Comparison of ENCODE assay signal across 18 cellular contexts in genomic region chr6:44642345-44642744, GRCh38.
DNase-seq lines count a peak whose midpoint lies in the region; ATAC-seq and TF ChIP-seq lines count a peak whose summit lies in the region.
"Had no signal": no experiment of that assay in that cellular context is flagged by ENCODE, and none has a peak within 500 bp of the region (broad histone marks: within the 10 kb centered on the region; RNA-seq: fewer than 3 reads in every experiment).

No MANE protein-coding gene starts in this region.

- H3K9me3 Mint-ChIP-seq in T-helper 1 cell treated with Interleukin-12 subunit alpha and Interleukin-12 subunit beta and Interleukin-4 antibody, amounts not matched to agents 30 μg/mL and 1 μg/mL, for 36 hours: no peaks in the 10 kb centered on the region
- no peaks in the 10 kb centered on the region for H3K9me3 Mint-ChIP-seq in central memory CD8-positive, alpha-beta T cell

- TF ChIP-seq CTCF in GM13977 (IDR thresholded peaks at IDR 0.05; ENCODE audit: extremely low read depth, insufficient read depth, missing control alignments) (no peak), dorsolateral prefrontal cortex (IDR thresholded peaks at IDR 0.05 in 54 of 56, conservative IDR thresholded peaks at IDR 0.05 in 2 of 56; ENCODE audit: low read depth in 1 of 56, partially characterized antibody in 56 of 56) (no peak)

- ATAC-seq in central memory CD8-positive, alpha-beta T cell (replicated peaks; ENCODE audit: extremely low read depth, poor library complexity, severe bottlenecking): peak; percentile 28

- H3K27ac ChIP-seq in dorsolateral prefrontal cortex: no peak overlapping the region
- H3K27ac ChIP-seq: A549, esophagus muscularis mucosa, SJSA1 had no signal

- peak; percentile 20 for DNase-seq in activated CD4-positive, alpha-beta T cell treated with anti-CD3 and anti-CD28 coated beads for 48 hours
- DNase-seq in activated CD4-positive, alpha-beta T cell treated with anti-CD3 and anti-CD28 coated beads, Interleukin-2, amount 50 U/mL, for 1 hour: no peak
- DNase-seq in GM13977 (ENCODE audit: low spot score): peak; percentile 35
- no peak for DNase-seq in central memory CD8-positive, alpha-beta T cell (ENCODE audit: low spot score in 2 of 2)
- DNase-seq in dedifferentiated amniotic fluid mesenchymal stem cell (ENCODE audit: extremely low spot score): no peak
- no peak for DNase-seq in dorsolateral prefrontal cortex
- DNase-seq in cerebellum (ENCODE audit: low spot score): no peak
- DNase-seq: amygdala; caudate nucleus; effector CD8-positive, alpha-beta T cell; left cardiac atrium; mesenchymal stem cell; naive B cell; NCI-H2107 had no signal

- intact Hi-C loops in dorsolateral prefrontal cortex (cut with DNase I): no loop called here

- H3K4me1 Mint-ChIP-seq in T-helper 1 cell treated with Interleukin-12 subunit alpha and Interleukin-12 subunit beta and Interleukin-4 antibody, amounts not matched to agents 30 μg/mL and 1 μg/mL, for 36 hours (ENCODE audit: low read depth): peaks cover 14% of the 10 kb centered on the region
- H3K4me1 Mint-ChIP-seq in central memory CD8-positive, alpha-beta T cell: no peaks in the 10 kb centered on the region
- H3K4me1 Mint-ChIP-seq: naive B cell had no signal

- H3K27me3 ChIP-seq in dorsolateral prefrontal cortex: peaks cover 0 to 6% (median 0%) of the 10 kb centered on the region in 45 donors
- H3K27me3 ChIP-seq: esophagus muscularis mucosa, SJSA1 had no signal

- no peak overlapping the region for H3K4me3 Mint-ChIP-seq in T-helper 1 cell treated with Interleukin-12 subunit alpha and Interleukin-12 subunit beta and Interleukin-4 antibody, amounts not matched to agents 30 μg/mL and 1 μg/mL, for 36 hours
- H3K4me3 Mint-ChIP-seq in central memory CD8-positive, alpha-beta T cell: no peak overlapping the region
- H3K4me3 Mint-ChIP-seq: naive B cell had no signal

- H3K4me3 ChIP-seq in dorsolateral prefrontal cortex: no peak overlapping the region
- H3K4me3 ChIP-seq: A549, esophagus muscularis mucosa, SJSA1 had no signal

- no peaks in the 10 kb centered on the region for H3K36me3 Mint-ChIP-seq in T-helper 1 cell treated with Interleukin-12 subunit alpha and Interleukin-12 subunit beta and Interleukin-4 antibody, amounts not matched to agents 30 μg/mL and 1 μg/mL, for 36 hours (ENCODE audit: low read depth)
- H3K36me3 Mint-ChIP-seq in central memory CD8-positive, alpha-beta T cell (ENCODE audit: insufficient read depth): no peaks in the 10 kb centered on the region
- H3K36me3 Mint-ChIP-seq: naive B cell had no signal

- peak overlapping the region; percentile 55 for H3K27ac Mint-ChIP-seq in T-helper 1 cell treated with Interleukin-12 subunit alpha and Interleukin-12 subunit beta and Interleukin-4 antibody, amounts not matched to agents 30 μg/mL and 1 μg/mL, for 36 hours
- H3K27ac Mint-ChIP-seq in central memory CD8-positive, alpha-beta T cell (ENCODE audit: low read depth): no peak overlapping the region

- in situ Hi-C loops in GM13977 (cut with MboI; ENCODE audit: low pct_unique_long_range_greater_than_20kb, low sequenced_read_pairs, unreplicated experiment): loop anchor here (25.0 kb wide), 1 partner anchor 770 kb away; no protein-coding TSS in a partner anchor

- H3K27me3 Mint-ChIP-seq in T-helper 1 cell treated with Interleukin-12 subunit alpha and Interleukin-12 subunit beta and Interleukin-4 antibody, amounts not matched to agents 30 μg/mL and 1 μg/mL, for 36 hours (ENCODE audit: low read depth): no peaks in the 10 kb centered on the region
- peaks cover under 1% of the 10 kb centered on the region for H3K27me3 Mint-ChIP-seq in central memory CD8-positive, alpha-beta T cell
- H3K27me3 Mint-ChIP-seq: naive B cell had no signal

Comparison
In these comparisons a context has a peak if more than half of its experiments do, and no peak if none do; other contexts are left out.
1. DNase-seq: peak in activated CD4-positive, alpha-beta T cell treated with anti-CD3 and anti-CD28 coated beads for 48 hours (single experiment) and GM13977 (single experiment); none in activated CD4-positive, alpha-beta T cell treated with anti-CD3 and anti-CD28 coated beads, Interleukin-2, amount 50 U/mL, for 1 hour (single experiment), central memory CD8-positive, alpha-beta T cell (0 of 2), dedifferentiated amniotic fluid mesenchymal stem cell (single experiment), dorsolateral prefrontal cortex (0 of 10) and cerebellum (single experiment).